Comparison of ENCODE assay signal across 1 cellular context in genomic region chr9:79572032-79572890, GRCh38.
TF ChIP-seq lines count a peak whose summit lies in the region.

No MANE protein-coding gene starts in this region.

TF ChIP-seq in IMR-90, 13 proteins besides CTCF, POLR2A, EP300 and RAD21 (continued from another document):
- no peak for TF ChIP-seq RCOR1 (IDR thresholded peaks at IDR 0.05; ENCODE audit: insufficient replicate concordance, low read length)
